ENCODE assay signal across 8 cellular contexts in the genomic region with DNA sequence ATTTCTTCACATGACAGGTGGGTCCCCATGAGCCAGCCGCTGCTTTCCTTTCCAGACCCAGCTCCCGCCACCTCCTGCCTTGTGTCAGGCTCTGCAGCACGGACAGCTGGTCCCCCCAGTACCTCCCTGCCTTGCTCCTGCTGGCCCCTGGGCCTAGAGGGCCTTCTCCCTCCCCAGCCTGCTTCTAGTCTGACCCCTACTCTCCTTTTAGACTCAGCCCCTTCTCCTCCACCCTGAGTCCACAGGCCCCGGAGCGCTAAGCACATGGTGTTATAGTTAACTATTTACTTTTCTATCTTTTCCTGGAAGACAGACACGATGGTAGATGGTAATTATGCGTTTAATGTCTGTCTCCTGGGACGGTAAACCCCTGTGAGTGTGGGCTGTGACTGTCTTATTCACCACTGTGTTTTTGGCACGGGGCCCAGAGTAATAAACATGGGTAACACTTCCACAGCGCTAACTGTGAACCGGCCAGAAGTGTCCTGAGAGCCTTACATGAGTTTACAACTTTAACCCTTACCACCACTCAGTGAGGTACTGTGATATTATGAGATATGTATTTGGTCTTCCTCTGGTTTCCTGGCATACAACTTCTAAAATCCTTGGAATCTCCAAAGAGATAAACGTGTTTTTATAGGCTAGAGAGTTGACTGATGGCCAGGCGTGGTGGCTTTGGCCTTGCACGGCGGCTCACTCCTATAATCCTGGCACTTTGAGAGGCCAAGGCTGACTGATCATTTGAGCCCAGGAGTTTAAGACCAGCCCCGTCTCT. TPM values are rescaled to one million over a fixed set of nuclear protein-coding genes. Genes with fewer than 3 reads are reported as not detected.
DNase-seq lines count a peak whose midpoint lies in the region; ATAC-seq and TF ChIP-seq lines count a peak whose summit lies in the region.

No MANE protein-coding gene starts in this region.

- no peak overlapping the region for H3K27ac Mint-ChIP-seq in activated CD4-positive, alpha-beta memory T cell treated with anti-CD3 and anti-CD28 coated beads for 36 hours
- no peak overlapping the region for H3K27ac Mint-ChIP-seq in activated CD4-positive, alpha-beta memory T cell treated with anti-CD3 and anti-CD28 coated beads, Interleukin-2, amount 10 ng/mL, durations not matched to agents 7 days and 5 days
- peak overlapping the region; percentile 77 for H3K27ac Mint-ChIP-seq in mesothelial cell of epicardium

- H3K4me3 Mint-ChIP-seq in activated CD4-positive, alpha-beta memory T cell treated with anti-CD3 and anti-CD28 coated beads for 36 hours, result no peak overlapping the region
- no peak overlapping the region for H3K4me3 Mint-ChIP-seq in activated CD4-positive, alpha-beta memory T cell treated with anti-CD3 and anti-CD28 coated beads, Interleukin-2, amount 10 ng/mL, durations not matched to agents 7 days and 5 days
- no peak overlapping the region for H3K4me3 Mint-ChIP-seq in mesothelial cell of epicardium

- peaks cover 0 to 4% of the 10 kb centered on the region in 2 donors for H3K36me3 ChIP-seq in body of pancreas (replicated peaks in 1 of 2; ENCODE audit: insufficient read depth in 1 of 2, low read depth in 2 of 2)

- peaks cover 50% of the 10 kb centered on the region for H3K4me1 ChIP-seq in body of pancreas

- POLR2A ChIA-PET in activated CD4-positive, alpha-beta memory T cell treated with anti-CD3 and anti-CD28 coated beads for 36 hours (lab: Charles Lee), result no interaction called here
- POLR2A ChIA-PET in activated CD4-positive, alpha-beta memory T cell treated with anti-CD3 and anti-CD28 coated beads, Interleukin-2, amount 10 ng/mL, durations not matched to agents 7 days and 5 days (lab: Charles Lee), result interaction anchor here (0.9 kb wide), 1 partner anchor 22 kb away, joined by 3 read pairs; no protein-coding TSS in a partner anchor
- POLR2A ChIA-PET in GM10248 (lab: Yijun Ruan, JAX), result no interaction called here

- H3K4me1 Mint-ChIP-seq in activated CD4-positive, alpha-beta memory T cell treated with anti-CD3 and anti-CD28 coated beads for 36 hours (ENCODE audit: low read depth), result peaks cover 9% of the 10 kb centered on the region
- H3K4me1 Mint-ChIP-seq in activated CD4-positive, alpha-beta memory T cell treated with anti-CD3 and anti-CD28 coated beads, Interleukin-2, amount 10 ng/mL, durations not matched to agents 7 days and 5 days, result peaks cover 12% of the 10 kb centered on the region
- peaks cover 19% of the 10 kb centered on the region for H3K4me1 Mint-ChIP-seq in mesothelial cell of epicardium

- H3K9me3 Mint-ChIP-seq in activated CD4-positive, alpha-beta memory T cell treated with anti-CD3 and anti-CD28 coated beads for 36 hours, result no peaks in the 10 kb centered on the region
- no peaks in the 10 kb centered on the region for H3K9me3 Mint-ChIP-seq in activated CD4-positive, alpha-beta memory T cell treated with anti-CD3 and anti-CD28 coated beads, Interleukin-2, amount 10 ng/mL, durations not matched to agents 7 days and 5 days
- H3K9me3 Mint-ChIP-seq in mesothelial cell of epicardium, result no peaks in the 10 kb centered on the region

- ATAC-seq in body of pancreas (peak; percentile 47), GM19324 (IDR thresholded peaks at IDR 0.05; ENCODE audit: low FRiP score, unreplicated experiment) (no peak)

- TF ChIP-seq CTCF in body of pancreas (IDR thresholded peaks at IDR 0.05) (no peak), mesothelial cell of epicardium (IDR thresholded peaks at IDR 0.05; ENCODE audit: unreplicated experiment) (no peak), GM10248 (IDR thresholded peaks at IDR 0.05; ENCODE audit: control extremely low read depth, extremely low read depth, low read depth, missing control alignments) (no peak)

- no peaks in the 10 kb centered on the region for H3K27me3 Mint-ChIP-seq in activated CD4-positive, alpha-beta memory T cell treated with anti-CD3 and anti-CD28 coated beads for 36 hours
- H3K27me3 Mint-ChIP-seq in activated CD4-positive, alpha-beta memory T cell treated with anti-CD3 and anti-CD28 coated beads, Interleukin-2, amount 10 ng/mL, durations not matched to agents 7 days and 5 days, result no peaks in the 10 kb centered on the region
- peaks cover 2% of the 10 kb centered on the region for H3K27me3 Mint-ChIP-seq in mesothelial cell of epicardium (ENCODE audit: low read depth)

- DNase-seq in activated CD4-positive, alpha-beta memory T cell treated with anti-CD3 and anti-CD28 coated beads for 36 hours, result peak; percentile 31
- DNase-seq in activated CD4-positive, alpha-beta memory T cell treated with anti-CD3 and anti-CD28 coated beads, Interleukin-2, amount 10 ng/mL, durations not matched to agents 7 days and 5 days, result no peak
- peak; percentile 94 for DNase-seq in NCI-H2107 treated with DMSO at 0.1 percent for 48 hours (lab: John Stamatoyannopoulos, UW; ENCODE audit: unreplicated experiment)
- DNase-seq in body of pancreas, result peak; percentile 53 to 80 (median 72)
- no peak for DNase-seq in mesothelial cell of epicardium (ENCODE audit: low spot score in 2 of 2, unreplicated experiment in 2 of 2)
- no peak for DNase-seq in HuH-7.5 (ENCODE audit: low spot score)
- DNase-seq in GM10248 (ENCODE audit: extremely low spot score), result no peak

- no peak overlapping the region for H3K4me3 ChIP-seq in body of pancreas

- WGBS in body of pancreas, 2 donors, result 31 to 34% methylated on average over 16 of the region's 16 CpGs

- H3K9me3 ChIP-seq in body of pancreas, result no peaks in the 10 kb centered on the region

- CTCF ChIA-PET in activated CD4-positive, alpha-beta memory T cell treated with anti-CD3 and anti-CD28 coated beads for 36 hours (lab: Charles Lee), result interaction anchor here (0.6 to 2.4 kb wide), 5 partner anchors 9 to 253 kb away, joined by 3 to 12 read pairs (median 4); no protein-coding TSS in a partner anchor
- CTCF ChIA-PET in activated CD4-positive, alpha-beta memory T cell treated with anti-CD3 and anti-CD28 coated beads, Interleukin-2, amount 10 ng/mL, durations not matched to agents 7 days and 5 days (lab: Charles Lee), result interaction anchor here (0.6 to 1.3 kb wide), 4 partner anchors 9 to 293 kb away, joined by 3 to 5 read pairs (median 4); no protein-coding TSS in a partner anchor
- CTCF ChIA-PET in GM10248 (lab: Yijun Ruan, JAX), result interaction anchor here (1.2 to 2.8 kb wide), 6 partner anchors 16 to 252 kb away, joined by 4 to 16 read pairs (median 6); no protein-coding TSS in a partner anchor

- H3K27me3 ChIP-seq in body of pancreas, result no peaks in the 10 kb centered on the region

- intact Hi-C loops in activated CD4-positive, alpha-beta memory T cell treated with anti-CD3 and anti-CD28 coated beads for 36 hours (cut with micrococcal nuclease), result no loop called here
- intact Hi-C loops in body of pancreas (cut with DNase I), result no loop called here

- TF ChIP-seq POLR2A in body of pancreas (IDR thresholded peaks at IDR 0.05), result no peak

- peaks cover 13% of the 10 kb centered on the region for H3K36me3 Mint-ChIP-seq in activated CD4-positive, alpha-beta memory T cell treated with anti-CD3 and anti-CD28 coated beads for 36 hours
- peaks cover 67% of the 10 kb centered on the region for H3K36me3 Mint-ChIP-seq in activated CD4-positive, alpha-beta memory T cell treated with anti-CD3 and anti-CD28 coated beads, Interleukin-2, amount 10 ng/mL, durations not matched to agents 7 days and 5 days (ENCODE audit: low read depth)
- H3K36me3 Mint-ChIP-seq in mesothelial cell of epicardium, result peaks cover 12% of the 10 kb centered on the region

- peak overlapping the region in 1 of 4 donors; percentile 8 for H3K27ac ChIP-seq in body of pancreas

RNA-seq across cellular contexts. Expression of a gene that starts 41.2 kb away (rescaled TPM):
- total RNA-seq in activated CD4-positive, alpha-beta memory T cell treated with anti-CD3 and anti-CD28 coated beads for 36 hours, result 10 to 100 TPM; 54.3 to 58.1 TPM
- total RNA-seq in activated CD4-positive, alpha-beta memory T cell treated with anti-CD3 and anti-CD28 coated beads, Interleukin-2, amount 10 ng/mL, durations not matched to agents 7 days and 5 days, result 100 to 1,000 TPM; 112 to 115 TPM
- total RNA-seq in body of pancreas, result 10 to 100 TPM; 30.9 to 77.8 TPM
- total RNA-seq in mesothelial cell of epicardium, result 59.2 to 64.1 TPM (median 62.8 TPM) in 3 replicates

Comparison
In these comparisons a context has a peak if more than half of its experiments do, and no peak if none do; other contexts are left out.
1. DNase-seq: peak in activated CD4-positive, alpha-beta memory T cell treated with anti-CD3 and anti-CD28 coated beads for 36 hours (single experiment), NCI-H2107 treated with DMSO at 0.1 percent for 48 hours (single experiment) and body of pancreas (4 of 4); none in activated CD4-positive, alpha-beta memory T cell treated with anti-CD3 and anti-CD28 coated beads, Interleukin-2, amount 10 ng/mL, durations not matched to agents 7 days and 5 days (single experiment), mesothelial cell of epicardium (0 of 2), HuH-7.5 (single experiment) and GM10248 (single experiment).